Comparison of ENCODE assay signal across 15 cellular contexts in the genomic region with DNA sequence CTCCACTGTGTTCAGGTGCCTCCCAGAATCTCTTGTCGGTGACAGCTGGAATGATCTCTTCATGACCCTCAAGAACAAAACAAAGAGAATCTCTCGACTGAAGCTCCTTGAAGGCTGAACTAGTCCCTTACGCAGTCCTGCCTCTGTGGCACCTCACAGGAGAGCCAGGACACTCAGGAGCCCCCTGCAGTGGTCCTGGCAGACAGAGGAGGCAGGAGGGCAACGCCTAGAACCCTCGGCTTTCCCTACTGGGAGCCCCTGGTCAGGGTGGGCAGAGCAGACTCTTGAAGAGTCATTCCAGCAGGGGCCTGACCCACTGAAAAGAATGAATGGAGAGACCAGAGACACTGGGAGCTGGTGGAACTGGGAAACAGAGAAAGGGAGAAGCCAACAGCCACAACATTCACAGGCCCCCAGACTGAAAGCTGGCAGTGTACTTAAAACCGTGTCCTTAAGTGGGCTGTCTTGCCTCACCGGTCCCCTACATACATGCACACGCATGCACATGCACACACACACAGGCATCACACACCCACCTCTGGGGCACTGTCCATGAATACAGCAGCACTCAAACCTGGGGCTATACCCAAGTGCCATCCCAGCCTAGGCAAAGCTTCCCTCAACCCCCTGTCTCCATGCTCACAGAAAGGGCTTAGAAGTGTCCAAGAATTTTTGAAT.
DNase-seq lines count a peak whose midpoint lies in the region; ATAC-seq and TF ChIP-seq lines count a peak whose summit lies in the region.
"Had no signal": no experiment of that assay in that cellular context is flagged by ENCODE, and none has a peak within 500 bp of the region (broad histone marks: within the 10 kb centered on the region; RNA-seq: fewer than 3 reads in every experiment).

No MANE protein-coding gene starts in this region.

- no peak for TF ChIP-seq POLR2A in adrenal gland (IDR thresholded peaks at IDR 0.05)

- H3K9me3 Mint-ChIP-seq in naive B cell = no peaks in the 10 kb centered on the region
- H3K9me3 Mint-ChIP-seq in stimulated activated effector memory CD8-positive, alpha-beta T cell treated with anti-CD3 and anti-CD28 coated beads, Interleukin-12 subunit alpha, Interleukin-12 subunit beta, amount 100 ng/mL, for 72 hours = no peaks in the 10 kb centered on the region
- H3K9me3 Mint-ChIP-seq: activated naive CD8-positive, alpha-beta T cell treated with anti-CD3 and anti-CD28 coated beads, Interleukin-2, amount 10 ng/mL, durations not matched to agents 7 days and 5 days; immature natural killer cell had no signal

- H3K27ac ChIP-seq in adrenal gland = peak overlapping the region in 4 of 5 donors; percentile 18 to 90 (median 75)

- H3K36me3 Mint-ChIP-seq in naive B cell = no peaks in the 10 kb centered on the region
- H3K36me3 Mint-ChIP-seq in stimulated activated effector memory CD8-positive, alpha-beta T cell treated with anti-CD3 and anti-CD28 coated beads, Interleukin-12 subunit alpha, Interleukin-12 subunit beta, amount 100 ng/mL, for 72 hours = no peaks in the 10 kb centered on the region
- H3K36me3 Mint-ChIP-seq: activated naive CD8-positive, alpha-beta T cell treated with anti-CD3 and anti-CD28 coated beads, Interleukin-2, amount 10 ng/mL, durations not matched to agents 7 days and 5 days; immature natural killer cell had no signal

- peak overlapping the region in 1 of 4 donors; percentile 36 for H3K4me3 ChIP-seq in adrenal gland

- no peaks in the 10 kb centered on the region for H3K27me3 ChIP-seq in adrenal gland

- H3K4me1 Mint-ChIP-seq in naive B cell = peaks cover 20 to 33% (median 21%) of the 10 kb centered on the region in 3 donors
- peaks cover 13% of the 10 kb centered on the region for H3K4me1 Mint-ChIP-seq in stimulated activated effector memory CD8-positive, alpha-beta T cell treated with anti-CD3 and anti-CD28 coated beads, Interleukin-12 subunit alpha, Interleukin-12 subunit beta, amount 100 ng/mL, for 72 hours
- H3K4me1 Mint-ChIP-seq: immature natural killer cell had no signal

- intact Hi-C loops in adrenal gland (cut with DNase I) = no loop called here

- peak overlapping the region in 4 of 6 donors; percentile 10 to 70 (median 34) for H3K27ac Mint-ChIP-seq in naive B cell
- H3K27ac Mint-ChIP-seq in stimulated activated effector memory CD8-positive, alpha-beta T cell treated with anti-CD3 and anti-CD28 coated beads, Interleukin-12 subunit alpha, Interleukin-12 subunit beta, amount 100 ng/mL, for 72 hours = no peak overlapping the region
- H3K27ac Mint-ChIP-seq: activated naive CD8-positive, alpha-beta T cell treated with anti-CD3 and anti-CD28 coated beads, Interleukin-2, amount 10 ng/mL, durations not matched to agents 7 days and 5 days; immature natural killer cell; T-helper 17 cell had no signal

- H3K36me3 ChIP-seq in adrenal gland (replicated peaks in 1 of 2) = no peaks in the 10 kb centered on the region

- WGBS in adrenal gland, 4 donors = 70 to 84% (median 75%) methylated on average over 4 to 8 of the region's 8 CpGs

- DNase-seq in adrenal gland (no peak), naive B cell (no peak)
- DNase-seq in stimulated activated effector memory CD8-positive, alpha-beta T cell treated with anti-CD3 and anti-CD28 coated beads, Interleukin-12 subunit alpha, Interleukin-12 subunit beta, amount 100 ng/mL, for 72 hours (ENCODE audit: low spot score in 2 of 2) = peak in 1 of 2 donors; percentile 33
- DNase-seq: activated naive CD8-positive, alpha-beta T cell treated with anti-CD3 and anti-CD28 coated beads, Interleukin-2, amount 10 ng/mL, durations not matched to agents 7 days and 5 days; activated T-cell treated with anti-CD3 and anti-CD28 coated beads for 4 hours; cortex of kidney; immature natural killer cell; NCI-H1694 treated with DMSO at 0.1 percent for 48 hours; NCI-H748 treated with DMSO at 0.1 percent for 48 hours; T-helper 17 cell had no signal

- peaks cover 11 to 21% (median 13%) of the 10 kb centered on the region in 3 donors for H3K27me3 Mint-ChIP-seq in naive B cell

- peaks cover 22 to 24% of the 10 kb centered on the region in 2 donors for H3K4me1 ChIP-seq in adrenal gland (replicated peaks in 1 of 2)

- no peak for TF ChIP-seq CTCF in adrenal gland (IDR thresholded peaks at IDR 0.05)

- H3K9me3 ChIP-seq in adrenal gland (replicated peaks in 1 of 3) = no peaks in the 10 kb centered on the region

- ATAC-seq in esophagus mucosa = peak; percentile 22
- no peak for ATAC-seq in naive B cell (ENCODE audit: low read depth in 2 of 2)
- ATAC-seq in stimulated activated effector memory CD8-positive, alpha-beta T cell treated with anti-CD3 and anti-CD28 coated beads, Interleukin-12 subunit alpha, Interleukin-12 subunit beta, amount 100 ng/mL, for 72 hours = peak; percentile 20
- ATAC-seq in GM21423 (IDR thresholded peaks at IDR 0.05; ENCODE audit: unreplicated experiment) = no peak
- ATAC-seq in GM19455 (IDR thresholded peaks at IDR 0.05; ENCODE audit: unreplicated experiment) = no peak
- no peak for ATAC-seq in GM19328 (IDR thresholded peaks at IDR 0.05; ENCODE audit: unreplicated experiment)
- ATAC-seq in GM18498 (IDR thresholded peaks at IDR 0.05; ENCODE audit: unreplicated experiment) = no peak
- ATAC-seq: T-helper 17 cell had no signal

- H3K4me3 Mint-ChIP-seq in naive B cell = no peak overlapping the region
- H3K4me3 Mint-ChIP-seq in stimulated activated effector memory CD8-positive, alpha-beta T cell treated with anti-CD3 and anti-CD28 coated beads, Interleukin-12 subunit alpha, Interleukin-12 subunit beta, amount 100 ng/mL, for 72 hours = no peak overlapping the region
- H3K4me3 Mint-ChIP-seq: activated naive CD8-positive, alpha-beta T cell treated with anti-CD3 and anti-CD28 coated beads, Interleukin-2, amount 10 ng/mL, durations not matched to agents 7 days and 5 days; immature natural killer cell; T-helper 17 cell had no signal

Comparison
In these comparisons a context has a peak if more than half of its experiments do, and no peak if none do; other contexts are left out.
1. ATAC-seq: peak in esophagus mucosa (single experiment) and stimulated activated effector memory CD8-positive, alpha-beta T cell treated with anti-CD3 and anti-CD28 coated beads, Interleukin-12 subunit alpha, Interleukin-12 subunit beta, amount 100 ng/mL, for 72 hours (single experiment); none in naive B cell (0 of 2), GM21423 (single experiment), GM19455 (single experiment), GM19328 (single experiment) and GM18498 (single experiment).